Comparison of ENCODE assay signal across 3 cellular contexts in genomic region chr16:88725609-88726407, GRCh38.
TF ChIP-seq lines count a peak whose summit lies in the region.

No MANE protein-coding gene starts in this region.

TF ChIP-seq in SK-N-SH, 30 proteins besides CTCF, POLR2A, EP300 and RAD21:
- no peak for TF ChIP-seq ZBTB33 (IDR thresholded peaks at IDR 0.05; ENCODE audit: borderline replicate concordance, low read depth)
- TF ChIP-seq RCOR1 (IDR thresholded peaks at IDR 0.05; ENCODE audit: low read length) = no peak
- TF ChIP-seq USF2 (IDR thresholded peaks at IDR 0.05; ENCODE audit: borderline replicate concordance, low read depth, low read length) = no peak

TF ChIP-seq in SK-N-SH treated with all-trans-retinoic acid at 6 μM for 48 hours, 23 proteins besides CTCF, POLR2A, EP300 and RAD21:
- TF ChIP-seq TOX (CRISPR knock-in tag; IDR thresholded peaks at IDR 0.05; ENCODE audit: borderline replicate concordance) = no peak
- no peak for TF ChIP-seq CSDC2 (CRISPR knock-in tag; IDR thresholded peaks at IDR 0.05)
- TF ChIP-seq ZC3H10 (CRISPR knock-in tag; IDR thresholded peaks at IDR 0.05) = no peak
- TF ChIP-seq ZNF8 (CRISPR knock-in tag; IDR thresholded peaks at IDR 0.05) = no peak
- TF ChIP-seq ZFP3 (CRISPR knock-in tag; IDR thresholded peaks at IDR 0.05) = no peak
- TF ChIP-seq ZNF565 (CRISPR knock-in tag; conservative IDR thresholded peaks at IDR 0.05; ENCODE audit: low read depth) = no peak
- no peak for TF ChIP-seq CSRNP3 (CRISPR knock-in tag; IDR thresholded peaks at IDR 0.05)
- TF ChIP-seq ISL1 (CRISPR knock-in tag; IDR thresholded peaks at IDR 0.05) = no peak
- no peak for TF ChIP-seq CREB5 (CRISPR knock-in tag; IDR thresholded peaks at IDR 0.05; ENCODE audit: low read depth)
- no peak for TF ChIP-seq POU6F1 (CRISPR knock-in tag; IDR thresholded peaks at IDR 0.05; ENCODE audit: borderline replicate concordance, low read depth)
- TF ChIP-seq PPARA (CRISPR knock-in tag; IDR thresholded peaks at IDR 0.05; ENCODE audit: borderline replicate concordance) = no peak
- no peak for TF ChIP-seq ARNTL (CRISPR knock-in tag; IDR thresholded peaks at IDR 0.05; ENCODE audit: borderline replicate concordance, low read depth)
- no peak for TF ChIP-seq TCF4 (CRISPR knock-in tag; IDR thresholded peaks at IDR 0.05; ENCODE audit: borderline replicate concordance)

TF ChIP-seq in IMR-90, 13 proteins besides CTCF, POLR2A, EP300 and RAD21:
- TF ChIP-seq BHLHE40 (IDR thresholded peaks at IDR 0.05; ENCODE audit: low read depth, low read length) = no peak
- TF ChIP-seq MAFK (IDR thresholded peaks at IDR 0.05; ENCODE audit: low read depth, low read length) = no peak
- no peak for TF ChIP-seq MXI1 (IDR thresholded peaks at IDR 0.05; ENCODE audit: borderline replicate concordance, low read depth, low read length)
- no peak for TF ChIP-seq SMC3 (IDR thresholded peaks at IDR 0.05; ENCODE audit: low read depth, low read length)
- TF ChIP-seq RCOR1 (IDR thresholded peaks at IDR 0.05; ENCODE audit: insufficient replicate concordance, low read length) = no peak
- TF ChIP-seq ELK1 (IDR thresholded peaks at IDR 0.05; ENCODE audit: borderline replicate concordance, low read depth, low read length) = no peak
- no peak for TF ChIP-seq FOS (IDR thresholded peaks at IDR 0.05; ENCODE audit: low read depth, low read length)
- no peak for TF ChIP-seq NFE2L2 (IDR thresholded peaks at IDR 0.05; ENCODE audit: low read depth, low read length)
- TF ChIP-seq RFX5 (IDR thresholded peaks at IDR 0.05; ENCODE audit: low read depth, low read length) = no peak
- no peak for TF ChIP-seq CEBPB (IDR thresholded peaks at IDR 0.05; ENCODE audit: low read depth, low read length)
- no peak for TF ChIP-seq CHD1 (IDR thresholded peaks at IDR 0.05; ENCODE audit: low read depth, low read length)
- TF ChIP-seq MAZ (IDR thresholded peaks at IDR 0.05; ENCODE audit: borderline replicate concordance, low read depth, low read length) = no peak
- TF ChIP-seq USF2 (IDR thresholded peaks at IDR 0.05; ENCODE audit: low read depth, low read length) = no peak
